Comparison of ENCODE assay signal across 2 cellular contexts in genomic region chr3:36317915-36318314, GRCh38.
A peak's percentile ranks its signal among the peaks of the same experiment; 100 is the strongest.
TF ChIP-seq lines count a peak whose summit lies in the region.

No MANE protein-coding gene starts in this region.

TF ChIP-seq in GM12878, 131 proteins besides CTCF, POLR2A, EP300 and RAD21 (continued from another document):
- TF ChIP-seq SPI1 (IDR thresholded peaks at IDR 0.05; ENCODE audit: borderline replicate concordance, insufficient read depth, low read depth, low read length) (peak; percentile 80), MYC (IDR thresholded peaks at IDR 0.05; ENCODE audit: insufficient read depth, insufficient read length, insufficient replicate concordance, low read length, severe bottlenecking) (no peak)

TF ChIP-seq in SK-N-SH, 30 proteins besides CTCF, POLR2A, EP300 and RAD21 (continued from another document):
- TF ChIP-seq ZBTB33 (IDR thresholded peaks at IDR 0.05; ENCODE audit: borderline replicate concordance, low read depth) (no peak), GABPA (IDR thresholded peaks at IDR 0.05; ENCODE audit: low read depth) (no peak)
- TF ChIP-seq, protein P1, sequence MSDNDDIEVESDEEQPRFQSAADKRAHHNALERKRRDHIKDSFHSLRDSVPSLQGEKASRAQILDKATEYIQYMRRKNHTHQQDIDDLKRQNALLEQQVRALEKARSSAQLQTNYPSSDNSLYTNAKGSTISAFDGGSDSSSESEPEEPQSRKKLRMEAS (IDR thresholded peaks at IDR 0.05; ENCODE audit: low read depth): no peak
